ENCODE assay signal across 28 cellular contexts in genomic region chr16:82767198-82767597, GRCh38.
"Had no signal": no experiment of that assay in that cellular context is flagged by ENCODE, and none has a peak within 500 bp of the region (broad histone marks: within the 10 kb centered on the region; RNA-seq: fewer than 3 reads in every experiment).

No MANE protein-coding gene starts in this region.

- H3K9me3 ChIP-seq: adrenal gland, breast epithelium, esophagus muscularis mucosa, gastroesophageal sphincter had no signal

- ATAC-seq: activated CD4-positive, alpha-beta T cell treated with anti-CD3 and anti-CD28 coated beads for 36 hours; activated CD8-positive, alpha-beta memory T cell treated with anti-CD3 and anti-CD28 coated beads, Interleukin-2, amount 10 ng/mL, durations not matched to agents 7 days and 5 days; activated CD8-positive, alpha-beta T cell treated with anti-CD3 and anti-CD28 coated beads, Interleukin-2, amount 10 ng/mL, durations not matched to agents 7 days and 5 days; activated naive CD8-positive, alpha-beta T cell treated with anti-CD3 and anti-CD28 coated beads, Interleukin-2, amount 50 U/mL, for 24 hours; effector memory CD8-positive, alpha-beta T cell; foreskin keratinocyte; gastroesophageal sphincter had no signal

- DNase-seq: activated CD4-positive, alpha-beta memory T cell treated with anti-CD3 and anti-CD28 coated beads for 36 hours; activated CD4-positive, alpha-beta T cell treated with anti-CD3 and anti-CD28 coated beads for 36 hours; activated CD4-positive, alpha-beta T cell treated with anti-CD3 and anti-CD28 coated beads, Interleukin-2, amount 10 ng/mL, durations not matched to agents 24 days and 14 days; activated CD4-positive, CD25-positive, alpha-beta regulatory T cell; activated CD4-positive, CD25-positive, alpha-beta regulatory T cell treated with anti-CD3 and anti-CD28 coated beads, Interleukin-2, amount 50 U/mL, for 72 hours; activated CD8-positive, alpha-beta memory T cell treated with anti-CD3 and anti-CD28 coated beads, Interleukin-2, amount 10 ng/mL, durations not matched to agents 7 days and 5 days; activated CD8-positive, alpha-beta memory T cell treated with anti-CD3 and anti-CD28 coated beads, Interleukin-2, amount 50 U/mL, for 4 hours; activated CD8-positive, alpha-beta T cell treated with anti-CD3 and anti-CD28 coated beads, Interleukin-2, amount 10 ng/mL, durations not matched to agents 7 days and 5 days; activated effector memory CD4-positive, alpha-beta T cell treated with anti-CD3 and anti-CD28 coated beads, Interleukin-2, amount 50 U/mL, for 16 hours; activated naive CD4-positive, alpha-beta T cell treated with anti-CD3 and anti-CD28 coated beads for 36 hours; activated naive CD8-positive, alpha-beta T cell treated with anti-CD3 and anti-CD28 coated beads for 36 hours; activated naive CD8-positive, alpha-beta T cell treated with anti-CD3 and anti-CD28 coated beads, Interleukin-2, amount 50 U/mL, for 24 hours; activated T-cell treated with anti-CD3 and anti-CD28 coated beads, Interleukin-2, amount 50 U/mL, for 1 hour; activated T-cell treated with anti-CD3 and anti-CD28 coated beads, Interleukin-2, amount 50 U/mL, for 48 hours; adrenal gland; amygdala; aorta; cortex of kidney; dermis blood vessel endothelial cell; effector CD4-positive, alpha-beta T cell; effector memory CD8-positive, alpha-beta T cell; erythroblast; foreskin keratinocyte; T-helper 2 cell had no signal

- H3K4me1 ChIP-seq: adrenal gland, breast epithelium, foreskin keratinocyte had no signal

- H3K4me3 ChIP-seq: adrenal gland, breast epithelium, cardiac muscle cell, esophagus muscularis mucosa, gastroesophageal sphincter had no signal

- H3K27ac ChIP-seq: adrenal gland, breast epithelium, cardiac muscle cell, esophagus muscularis mucosa, foreskin keratinocyte, gastroesophageal sphincter had no signal

- H3K36me3 ChIP-seq: adrenal gland, breast epithelium, cardiac muscle cell, esophagus muscularis mucosa, gastroesophageal sphincter had no signal

- H3K27me3 ChIP-seq: adrenal gland, breast epithelium, cardiac muscle cell, esophagus muscularis mucosa, foreskin keratinocyte had no signal
